ENCODE assay signal across 33 cellular contexts in genomic region chr2:70496819-70497218, GRCh38. TPM values are rescaled to one million over a fixed set of nuclear protein-coding genes. Genes with fewer than 3 reads are reported as not detected.
DNase-seq lines count a peak whose midpoint lies in the region; ATAC-seq, FAIRE-seq and TF ChIP-seq lines count a peak whose summit lies in the region.
"Had no signal": no experiment of that assay in that cellular context is flagged by ENCODE, and none has a peak within 500 bp of the region (broad histone marks: within the 10 kb centered on the region; RNA-seq: fewer than 3 reads in every experiment).

No MANE protein-coding gene starts in this region.

- no peak overlapping the region for H3K4me3 ChIP-seq in BJ (ENCODE audit: low read depth, low read length)
- no peak overlapping the region for H3K4me3 ChIP-seq in bronchial epithelial cell (ENCODE audit: low read depth, low read length)
- no peak overlapping the region for H3K4me3 ChIP-seq in trophoblast cell (ENCODE audit: low read depth, low read length)
- H3K4me3 ChIP-seq: adrenal gland, body of pancreas, ovary had no signal

- no peak for DNase-seq in BJ (ENCODE audit: low read depth)
- DNase-seq in HT-29 (ENCODE audit: low spot score): peak; percentile 21
- DNase-seq in bronchial epithelial cell (ENCODE audit: low read depth): peak; percentile 65
- DNase-seq in trophoblast cell: peak; percentile 10 to 65
- no peak for DNase-seq in left cardiac atrium
- DNase-seq in NCI-H1092 (lab: John Stamatoyannopoulos, UW): no peak
- DNase-seq in C1 segment of cervical spinal cord (lab: John Stamatoyannopoulos, UW): no peak
- DNase-seq: activated CD4-positive, alpha-beta T cell treated with anti-CD3 and anti-CD28 coated beads for 4 hours; activated CD8-positive, alpha-beta T cell treated with anti-CD3 and anti-CD28 coated beads, Interleukin-2, amount 10 ng/mL, durations not matched to agents 7 days and 5 days; activated naive CD4-positive, alpha-beta T cell treated with anti-CD3 and anti-CD28 coated beads, Interleukin-2, amount 10 ng/mL, durations not matched to agents 7 days and 5 days; body of pancreas; Calu3; cerebellar nuclear complex; dermis blood vessel endothelial cell; DMS79 treated with DMSO at 0.1 percent for 48 hours; H7; Karpas-422; left ventricle myocardium superior; NCI-H1417 treated with DMSO at 0.1 percent for 48 hours; NCI-H2029 treated with DMSO at 0.1 percent for 48 hours; NCI-H526; NK-92 treated with Interleukin-12 subunit alpha and Interleukin-12 subunit beta, amount 100 ng/mL, for 24 hours; ovary; retina; stimulated activated CD4-positive, alpha-beta T cell treated with anti-CD3 and anti-CD28 coated beads, Interleukin-2, amount 100 ng/mL, for 24 hours; stimulated activated CD8-positive, alpha-beta memory T cell treated with anti-CD3 and anti-CD28 coated beads, Interleukin-4, amount 100 ng/mL, for 48 hours; stimulated activated naive CD8-positive, alpha-beta T cell treated with anti-CD3 and anti-CD28 coated beads, Interleukin-15, amount 100 ng/mL, for 72 hours; T-helper 9 cell; WERI-Rb-1 had no signal

- H2AK5ac ChIP-seq in trophoblast cell (ENCODE audit: low read length): no peak overlapping the region

- H3K9ac ChIP-seq in trophoblast cell (ENCODE audit: low read length): no peak overlapping the region

- no peak overlapping the region for H4K12ac ChIP-seq in trophoblast cell (ENCODE audit: low read depth, low read length)

- WGBS in trophoblast cell (ENCODE audit: extremely low coverage, insufficient coverage, insufficient read length): no CpG with 5 or more reads among the region's 5 CpGs

- no peak overlapping the region for H2BK5ac ChIP-seq in trophoblast cell (ENCODE audit: low read depth, low read length, poor library complexity)

- TF ChIP-seq CTCF in BJ (IDR thresholded peaks at IDR 0.05; ENCODE audit: insufficient read depth, low read depth, low read length): peak; percentile 30; the same call in 1 of the 2 replicates
- no peak for TF ChIP-seq CTCF in bronchial epithelial cell (IDR thresholded peaks at IDR 0.05; ENCODE audit: insufficient read depth, low read length, severe bottlenecking)

- H3K27ac ChIP-seq in trophoblast cell (ENCODE audit: low read depth, low read length): no peak overlapping the region
- H3K27ac ChIP-seq: adrenal gland, body of pancreas, HL-60, ovary, WERI-Rb-1 had no signal

- no peak overlapping the region for H2AFZ ChIP-seq in trophoblast cell (ENCODE audit: insufficient read depth, low read length, poor library complexity)

- no peak for ATAC-seq in left cardiac atrium
- ATAC-seq: activated CD8-positive, alpha-beta T cell treated with anti-CD3 and anti-CD28 coated beads, Interleukin-2, amount 10 ng/mL, durations not matched to agents 7 days and 5 days; activated T-helper 17 cell treated with anti-CD3 and anti-CD28 coated beads, Interleukin-2, amount 50 U/mL, for 72 hours; body of pancreas; left ventricle myocardium superior; stimulated activated naive CD8-positive, alpha-beta T cell treated with anti-CD3 and anti-CD28 coated beads, Interleukin-15, amount 100 ng/mL, for 72 hours had no signal

- no peaks in the 10 kb centered on the region for H3K4me1 ChIP-seq in trophoblast cell (ENCODE audit: control insufficient read depth in 1 of 2, insufficient read depth in 2 of 2, low read length in 2 of 2)
- H3K4me1 ChIP-seq: adrenal gland, body of pancreas had no signal

- no peak overlapping the region for H4K91ac ChIP-seq in trophoblast cell (ENCODE audit: low read depth, low read length)

- intact Hi-C loops in left cardiac atrium (cut with DNase I): no loop called here

- H3K27me3 ChIP-seq in BJ (ENCODE audit: control insufficient read depth, insufficient read depth, low read length) (no peaks in the 10 kb centered on the region; the same call in 1 of the 2 replicates), bronchial epithelial cell (ENCODE audit: control insufficient read depth, insufficient read depth, low read length) (no peaks in the 10 kb centered on the region), trophoblast cell (ENCODE audit: insufficient read depth, low read length) (no peaks in the 10 kb centered on the region)
- H3K27me3 ChIP-seq: body of pancreas, ovary had no signal

- no peak overlapping the region for H2BK12ac ChIP-seq in trophoblast cell (ENCODE audit: low read length)

- no peak overlapping the region for H3K18ac ChIP-seq in trophoblast cell (ENCODE audit: low read length)

- H3K4me2 ChIP-seq in trophoblast cell (ENCODE audit: low read length): no peak overlapping the region

- no peak for FAIRE-seq in bronchial epithelial cell (lab: Jason Lieb, UNC)

- no peak overlapping the region for H4K8ac ChIP-seq in trophoblast cell (ENCODE audit: low read depth, low read length)

- no peak overlapping the region for H3K4ac ChIP-seq in trophoblast cell (ENCODE audit: low read depth, low read length)

- H3K79me1 ChIP-seq in trophoblast cell (ENCODE audit: low read length): no peaks in the 10 kb centered on the region

- CTCF ChIA-PET in BJ (lab: Yijun Ruan, JAX): no interaction called here

- no peaks in the 10 kb centered on the region for H3K9me3 ChIP-seq in trophoblast cell (ENCODE audit: insufficient read depth, low read depth, low read length)
- H3K9me3 ChIP-seq: adrenal gland, body of pancreas, ovary had no signal

- H3K36me3 ChIP-seq in BJ (ENCODE audit: control insufficient read depth, insufficient read depth, low read length) (no peaks in the 10 kb centered on the region), bronchial epithelial cell (ENCODE audit: control insufficient read depth, insufficient read depth, low read length) (peaks cover 5% of the 10 kb centered on the region), trophoblast cell (ENCODE audit: control insufficient read depth in 1 of 2, insufficient read depth in 2 of 2, low read length in 2 of 2) (no peaks in the 10 kb centered on the region)
- H3K36me3 ChIP-seq: adrenal gland, ovary, WERI-Rb-1 had no signal

- H3K14ac ChIP-seq in trophoblast cell (ENCODE audit: low read length): no peak overlapping the region

- no peak overlapping the region for H3K23ac ChIP-seq in trophoblast cell (ENCODE audit: low read length)

- H2BK120ac ChIP-seq in trophoblast cell (ENCODE audit: insufficient read depth, low read length, poor library complexity): no peak overlapping the region

- no peaks in the 10 kb centered on the region for H3K79me2 ChIP-seq in trophoblast cell (ENCODE audit: control insufficient read depth, insufficient read depth, low read length, poor library complexity)

- POLR2A ChIA-PET in BJ (lab: Charles Lee): no interaction called here

RNA-seq across cellular contexts. Expression of gene TGFA, which starts 56.8 kb away (rescaled TPM):
- 0.06 and 0.13 TPM in 2 replicates for polyA plus RNA-seq in BJ (2011; rRNA removed)
- polyA minus RNA-seq in BJ (2011; rRNA and poly(A)+ RNA removed): 0.38 TPM in 1 of 2 replicates, not detected in the other
- total RNA-seq in HT-29 (2014; rRNA removed; shearing (Covaris generic)): 37.5 and 43.3 TPM in 2 replicates
- 85.3 and 111 TPM in 2 replicates for total RNA-seq in bronchial epithelial cell
- 0.04 and 0.10 TPM in 2 replicates for polyA plus RNA-seq in trophoblast cell (2013)
- 1 to 10 TPM; 1.0 TPM for total RNA-seq in left cardiac atrium
- polyA plus RNA-seq: AG04450 had no signal

Comparison
In these comparisons a context has a peak if more than half of its experiments do, and no peak if none do; other contexts are left out.
1. DNase-seq: peak in HT-29 (single experiment), bronchial epithelial cell (single experiment) and trophoblast cell (2 of 2); none in BJ (single experiment), left cardiac atrium (single experiment), NCI-H1092 (single experiment) and C1 segment of cervical spinal cord (0 of 14).
2. RNA of gene TGFA, which starts 56.8 kb away (total RNA-seq): 85.3 to 111 TPM in bronchial epithelial cell and 37.5 to 43.3 TPM in HT-29; 1.0 TPM in left cardiac atrium; every median in the first group is over 10 times any median in the second.